In the genomic region with DNA sequence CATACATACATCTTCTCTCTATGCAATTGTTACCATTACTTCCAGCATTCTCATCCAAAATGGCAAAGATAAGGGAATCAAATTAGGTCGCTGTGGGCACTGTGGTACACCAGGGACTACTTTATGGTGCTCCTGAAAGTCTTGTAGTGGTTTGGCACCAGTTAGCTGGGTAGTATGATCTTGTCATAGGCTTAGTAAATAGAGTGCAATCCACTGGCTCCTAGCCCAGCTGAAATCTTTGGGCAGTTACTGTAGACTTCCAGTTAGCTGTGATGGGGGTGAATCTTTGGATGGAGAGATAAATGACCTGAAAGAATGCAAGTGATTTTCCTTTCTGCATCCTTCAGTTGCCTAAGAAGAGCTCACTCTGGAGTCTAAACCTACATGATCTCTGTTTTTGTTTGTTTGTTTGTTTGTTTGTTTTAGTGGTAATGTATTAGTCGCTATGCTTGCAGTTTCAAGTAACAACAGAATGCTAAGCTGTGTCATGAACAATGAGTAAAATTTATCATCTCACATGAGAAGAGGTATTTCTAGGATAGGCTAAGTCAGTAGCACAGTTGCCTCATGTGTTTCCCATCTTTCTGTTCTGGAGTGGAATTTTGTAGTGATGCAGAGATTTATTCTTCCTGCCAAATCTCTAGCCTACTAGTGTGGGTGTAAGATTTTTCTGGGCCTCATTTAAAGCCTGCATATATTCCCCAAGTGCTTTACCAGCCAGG, we compare ENCODE assay signal across 16 cellular contexts. TPM values are rescaled to one million over a fixed set of nuclear protein-coding genes. Genes with fewer than 3 reads are reported as not detected.
DNase-seq lines count a peak whose midpoint lies in the region; ATAC-seq, FAIRE-seq and TF ChIP-seq lines count a peak whose summit lies in the region.
"Had no signal": no experiment of that assay in that cellular context is flagged by ENCODE, and none has a peak within 500 bp of the region (broad histone marks: within the 10 kb centered on the region; RNA-seq: fewer than 3 reads in every experiment).

No MANE protein-coding gene starts in this region.

- H3K79me2 ChIP-seq in ACC112 (ENCODE audit: control insufficient read depth, insufficient read depth, low read length, unreplicated experiment) (peaks cover 20% of the 10 kb centered on the region), astrocyte (ENCODE audit: insufficient read depth, low read length) (no peaks in the 10 kb centered on the region)

- H3K27me3 Mint-ChIP-seq in astrocyte (ENCODE audit: low read depth, unreplicated experiment), result no peaks in the 10 kb centered on the region
- H3K27me3 Mint-ChIP-seq: activated CD8-positive, alpha-beta memory T cell treated with anti-CD3 and anti-CD28 coated beads, Interleukin-2, amount 10 ng/mL, durations not matched to agents 7 days and 5 days; activated naive CD8-positive, alpha-beta T cell treated with anti-CD3 and anti-CD28 coated beads, Interleukin-2, amount 50 U/mL, for 24 hours had no signal

- no peak overlapping the region for H3K9ac ChIP-seq in astrocyte (ENCODE audit: low read length)
- H3K9ac ChIP-seq: BLaER1 treated with 17β-estradiol and CSF1 and Interleukin-3, amounts not matched to agents 10 nM and 100 nM had no signal

- no peaks in the 10 kb centered on the region for H3K27me3 ChIP-seq in ACC112 (ENCODE audit: insufficient read depth, low read length)
- no peaks in the 10 kb centered on the region for H3K27me3 ChIP-seq in astrocyte (ENCODE audit: insufficient read depth, low read length)
- H3K27me3 ChIP-seq: BLaER1 treated with 17β-estradiol and CSF1 and Interleukin-3, amounts not matched to agents 10 nM and 100 nM; uterus had no signal

- H3K9me3 Mint-ChIP-seq in astrocyte (ENCODE audit: unreplicated experiment), result no peaks in the 10 kb centered on the region
- H3K9me3 Mint-ChIP-seq: activated naive CD8-positive, alpha-beta T cell treated with anti-CD3 and anti-CD28 coated beads, Interleukin-2, amount 50 U/mL, for 24 hours had no signal

- peaks cover 24% of the 10 kb centered on the region for H3K4me1 Mint-ChIP-seq in astrocyte (ENCODE audit: low read depth, unreplicated experiment)

- no peak overlapping the region for H3K27ac Mint-ChIP-seq in astrocyte (ENCODE audit: unreplicated experiment)
- H3K27ac Mint-ChIP-seq: activated CD8-positive, alpha-beta memory T cell treated with anti-CD3 and anti-CD28 coated beads, Interleukin-2, amount 10 ng/mL, durations not matched to agents 7 days and 5 days; activated naive CD8-positive, alpha-beta T cell treated with anti-CD3 and anti-CD28 coated beads, Interleukin-2, amount 50 U/mL, for 24 hours had no signal

- peak overlapping the region; percentile 83 for H3K27ac ChIP-seq in ACC112 (ENCODE audit: low read depth, low read length)
- H3K27ac ChIP-seq in astrocyte (ENCODE audit: low read depth, low read length), result no peak overlapping the region
- H3K27ac ChIP-seq: BLaER1 treated with 17β-estradiol and CSF1 and Interleukin-3, amounts not matched to agents 10 nM and 100 nM; uterus had no signal

- H3K4me3 ChIP-seq in ACC112 (ENCODE audit: low read depth, low read length) (no peak overlapping the region), astrocyte (ENCODE audit: insufficient read depth, low read depth, low read length) (no peak overlapping the region)
- H3K4me3 ChIP-seq: BLaER1 treated with 17β-estradiol and CSF1 and Interleukin-3, amounts not matched to agents 10 nM and 100 nM; uterus had no signal

- peak; percentile 7 for DNase-seq in GOT3 (lab: John Stamatoyannopoulos, UW)
- peak; percentile 93 for DNase-seq in astrocyte (ENCODE audit: low read depth)
- DNase-seq in left lobe of liver (ENCODE audit: low spot score), result no peak
- no peak for DNase-seq in HPDE6-E6E7 (ENCODE audit: extremely low spot score)
- no peak for DNase-seq in NCI-H2081 treated with DMSO at 0.1 percent for 48 hours (lab: John Stamatoyannopoulos, UW)
- DNase-seq: activated CD8-positive, alpha-beta memory T cell treated with anti-CD3 and anti-CD28 coated beads, Interleukin-2, amount 10 ng/mL, durations not matched to agents 7 days and 5 days; activated naive CD8-positive, alpha-beta T cell treated with anti-CD3 and anti-CD28 coated beads, Interleukin-2, amount 50 U/mL, for 24 hours; GDM1; NCI-H510A treated with DMSO at 0.1 percent for 48 hours; RPMI8226; uterus had no signal

- H3K36me3 ChIP-seq in ACC112 (ENCODE audit: insufficient read depth, low read length), result no peaks in the 10 kb centered on the region
- H3K36me3 ChIP-seq in astrocyte (ENCODE audit: insufficient read depth, low read length), result no peaks in the 10 kb centered on the region
- H3K36me3 ChIP-seq: uterus had no signal

- no peaks in the 10 kb centered on the region for H3K9me3 ChIP-seq in astrocyte (ENCODE audit: insufficient read depth, low read depth, low read length)
- H3K9me3 ChIP-seq: BLaER1 treated with 17β-estradiol and CSF1 and Interleukin-3, amounts not matched to agents 10 nM and 100 nM; uterus had no signal

- peak; percentile 93 for ATAC-seq in left lobe of liver
- ATAC-seq in GM18498 (IDR thresholded peaks at IDR 0.05; ENCODE audit: unreplicated experiment), result no peak
- ATAC-seq in GM19395 (IDR thresholded peaks at IDR 0.05; ENCODE audit: unreplicated experiment), result no peak
- ATAC-seq: activated CD8-positive, alpha-beta memory T cell treated with anti-CD3 and anti-CD28 coated beads, Interleukin-2, amount 10 ng/mL, durations not matched to agents 7 days and 5 days; activated naive CD8-positive, alpha-beta T cell treated with anti-CD3 and anti-CD28 coated beads, Interleukin-2, amount 50 U/mL, for 24 hours had no signal

- H4K20me1 ChIP-seq in astrocyte (ENCODE audit: insufficient read depth, low read length), result no peaks in the 10 kb centered on the region

- no peak overlapping the region for H3K4me3 Mint-ChIP-seq in astrocyte (ENCODE audit: unreplicated experiment)
- H3K4me3 Mint-ChIP-seq: activated CD8-positive, alpha-beta memory T cell treated with anti-CD3 and anti-CD28 coated beads, Interleukin-2, amount 10 ng/mL, durations not matched to agents 7 days and 5 days; activated naive CD8-positive, alpha-beta T cell treated with anti-CD3 and anti-CD28 coated beads, Interleukin-2, amount 50 U/mL, for 24 hours had no signal

- H2AFZ ChIP-seq in ACC112 (ENCODE audit: low read length, unreplicated experiment), result no peak overlapping the region
- no peak overlapping the region for H2AFZ ChIP-seq in astrocyte (ENCODE audit: low read depth, low read length)

- H3K4me2 ChIP-seq in astrocyte (ENCODE audit: low read length), result peak overlapping the region; percentile 1
- H3K4me2 ChIP-seq: BLaER1 treated with 17β-estradiol and CSF1 and Interleukin-3, amounts not matched to agents 10 nM and 100 nM had no signal

- H3K4me1 ChIP-seq in ACC112 (ENCODE audit: control insufficient read depth, insufficient read depth, low read length, unreplicated experiment), result peaks cover 81% of the 10 kb centered on the region
- H3K4me1 ChIP-seq in astrocyte (ENCODE audit: insufficient read depth, low read length), result peaks cover 26% of the 10 kb centered on the region

- no peaks in the 10 kb centered on the region for H3K36me3 Mint-ChIP-seq in astrocyte (ENCODE audit: low read depth, unreplicated experiment)

- peak; percentile 96 for FAIRE-seq in astrocyte (lab: Jason Lieb, UNC)
- FAIRE-seq: TTC549 had no signal

- no peak for TF ChIP-seq CTCF in astrocyte (IDR thresholded peaks at IDR 0.05; ENCODE audit: insufficient read depth, low read depth, low read length)

RNA-seq across cellular contexts. Expression of a gene that starts 24.2 kb away (rescaled TPM):
- total RNA-seq in astrocyte (8.5 and 9.3 TPM in 2 replicates), left lobe of liver (12.3 TPM)

Comparison
In these comparisons a context has a peak if more than half of its experiments do, and no peak if none do; other contexts are left out.
1. DNase-seq: peak in GOT3 (single experiment) and astrocyte (single experiment); none in left lobe of liver (single experiment), HPDE6-E6E7 (single experiment) and NCI-H2081 treated with DMSO at 0.1 percent for 48 hours (single experiment).